8 cellular contexts compared by ENCODE assay signal in the genomic region with DNA sequence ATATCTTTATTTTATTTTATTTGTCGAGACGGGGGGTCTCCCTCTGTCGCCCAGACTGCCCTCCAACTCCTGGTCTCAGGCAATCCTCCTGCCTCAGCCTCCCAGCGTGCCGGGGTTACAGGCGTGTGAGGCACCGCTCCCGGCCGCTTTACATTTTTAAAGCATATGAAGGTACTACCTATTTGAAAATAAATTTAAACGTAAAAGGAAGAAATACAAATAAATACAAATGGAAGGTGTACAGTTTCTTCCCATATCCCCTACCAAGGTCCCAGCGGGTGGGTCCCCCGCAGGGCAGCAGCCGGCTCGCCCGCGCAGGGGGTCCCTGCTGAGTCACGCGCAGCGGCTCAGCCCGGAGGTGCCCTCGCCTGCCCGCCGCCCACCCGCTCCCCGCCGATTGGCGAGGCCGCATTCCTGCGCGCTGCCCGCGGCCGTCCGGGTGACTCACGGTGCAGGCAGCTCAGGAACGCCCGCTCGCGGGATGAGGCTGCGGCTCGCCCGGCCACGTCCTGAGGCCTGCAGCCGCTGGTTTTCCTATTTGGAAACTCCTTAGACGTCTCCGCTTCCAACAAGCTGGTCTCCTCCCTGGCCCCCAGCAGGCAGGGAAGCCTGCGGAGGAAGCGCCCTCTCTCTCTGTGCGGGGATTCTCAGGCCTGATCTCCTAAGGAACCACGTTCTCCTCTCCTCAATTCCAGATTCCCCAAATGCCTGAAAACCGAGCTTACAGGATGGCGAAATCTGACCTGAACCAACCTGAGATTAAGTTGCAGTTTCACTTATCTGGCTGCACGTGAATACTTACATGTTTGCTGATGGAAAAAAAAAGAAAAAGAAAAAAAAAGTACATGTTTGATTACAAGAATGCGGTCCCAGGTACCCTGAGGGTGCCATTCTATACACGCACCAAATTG. TPM values are rescaled to one million over a fixed set of nuclear protein-coding genes. Genes with fewer than 3 reads are reported as not detected.
DNase-seq lines count a peak whose midpoint lies in the region; ATAC-seq and TF ChIP-seq lines count a peak whose summit lies in the region.

No MANE protein-coding gene starts in this region.

- TF ChIP-seq CTCF in MCF 10A (IDR thresholded peaks at IDR 0.05; ENCODE audit: unreplicated experiment), result no peak
- no peak for TF ChIP-seq CTCF in gastrocnemius medialis (IDR thresholded peaks at IDR 0.05 in 4 of 5, conservative IDR thresholded peaks at IDR 0.05 in 1 of 5)

- TF ChIP-seq POLR2A in gastrocnemius medialis (IDR thresholded peaks at IDR 0.05), result peak in 1 of 2 donors; percentile 17

- CTCF ChIA-PET in MCF 10A (lab: Yijun Ruan, JAX), result interaction anchor here (0.6 to 4.2 kb wide), 10 partner anchors 9 to 222 kb away, joined by 4 to 22 read pairs (median 5); no protein-coding TSS in a partner anchor

- H3K9ac ChIP-seq in iPS-20b (ENCODE audit: low read depth, low read length), result peak overlapping the region; percentile 74

- intact Hi-C loops in MCF 10A (cut with micrococcal nuclease), result loop anchor here (1.0 to 5.0 kb wide), 2 partner anchors 52 to 79 kb away; no protein-coding TSS in a partner anchor
- intact Hi-C loops in gastrocnemius medialis (cut with DNase I; ENCODE audit: low total_unique reads), result loop anchor here (5.0 kb wide), 1 partner anchor 54 kb away; a partner anchor contains a TSS

- H3K27me3 ChIP-seq in iPS-20b (ENCODE audit: insufficient read depth, low read length), result no peaks in the 10 kb centered on the region
- H3K27me3 ChIP-seq in gastrocnemius medialis, result no peaks in the 10 kb centered on the region

- peak overlapping the region; percentile 95 for H3K27ac Mint-ChIP-seq in MCF 10A (ENCODE audit: low read depth, unreplicated experiment)

- peaks cover 6% of the 10 kb centered on the region for H3K36me3 Mint-ChIP-seq in MCF 10A (ENCODE audit: insufficient read depth, unreplicated experiment)

- DNase-seq in EH (ENCODE audit: low read depth), result peak; percentile 99
- peak; percentile 85 for DNase-seq in NCI-H69 (lab: John Stamatoyannopoulos, UW)
- peak; percentile 95 for DNase-seq in MCF 10A (ENCODE audit: unreplicated experiment)
- DNase-seq in gastrocnemius medialis, result peak; percentile 46 to 80
- no peak for DNase-seq in cerebellar nuclear complex (lab: John Stamatoyannopoulos, UW)

- no peaks in the 10 kb centered on the region for H3K27me3 Mint-ChIP-seq in MCF 10A (ENCODE audit: insufficient read depth, unreplicated experiment)

- POLR2A ChIA-PET in MCF 10A (lab: Yijun Ruan, JAX), result interaction anchor here (0.6 to 8.3 kb wide), 21 partner anchors 9 to 321 kb away, joined by 3 to 404 read pairs (median 5); a partner anchor contains a TSS

- H3K4me3 Mint-ChIP-seq in MCF 10A (ENCODE audit: unreplicated experiment), result peak overlapping the region; percentile 83

- H3K4me3 ChIP-seq in iPS-20b (ENCODE audit: low read length), result peak overlapping the region; percentile 56
- peak overlapping the region; percentile 11 to 59 (median 42) for H3K4me3 ChIP-seq in gastrocnemius medialis

- BruUV-seq in MCF 10A (replicated peaks; lab: Mats Ljungman, UMichigan), result TSS peak; percentile 65

- H3K9me3 Mint-ChIP-seq in MCF 10A (ENCODE audit: unreplicated experiment), result no peaks in the 10 kb centered on the region

- peaks cover 35% of the 10 kb centered on the region for H3K4me1 Mint-ChIP-seq in MCF 10A (ENCODE audit: insufficient read depth, unreplicated experiment)

- H3K9me3 ChIP-seq in iPS-20b (ENCODE audit: insufficient read depth, low read depth, low read length), result no peaks in the 10 kb centered on the region
- no peaks in the 10 kb centered on the region for H3K9me3 ChIP-seq in gastrocnemius medialis

- ATAC-seq in gastrocnemius medialis (peak; percentile 76 to 86), HG02798 (IDR thresholded peaks at IDR 0.05; ENCODE audit: poor library complexity, unreplicated experiment) (no peak), GM18511 (IDR thresholded peaks at IDR 0.05; ENCODE audit: unreplicated experiment) (no peak)

- H3K36me3 ChIP-seq in iPS-20b (ENCODE audit: insufficient read depth, low read depth, low read length) (no peaks in the 10 kb centered on the region), gastrocnemius medialis (no peaks in the 10 kb centered on the region)

- in situ Hi-C loops in gastrocnemius medialis (cut with MboI; ENCODE audit: low sequenced_read_pairs in 4 of 4), result loop anchor here in 2 of 4 donors (10.0 kb wide), 2 partner anchors 47 to 97 kb away; no protein-coding TSS in a partner anchor

- H3K4me1 ChIP-seq in iPS-20b (ENCODE audit: insufficient read depth, low read length), result peaks cover 33% of the 10 kb centered on the region
- H3K4me1 ChIP-seq in gastrocnemius medialis, result peaks cover 15 to 25% of the 10 kb centered on the region in 2 donors

- H3K27ac ChIP-seq in iPS-20b (ENCODE audit: low read length) (peak overlapping the region; percentile 69), gastrocnemius medialis (peak overlapping the region; percentile 49 to 82 (median 69))

RNA-seq across cellular contexts. Expression of a gene that starts 54.8 kb away (rescaled TPM):
- total RNA-seq in MCF 10A (2022), result 5.3 and 9.2 TPM in 2 replicates
- total RNA-seq in gastrocnemius medialis, result 10 to 100 TPM; 18.0 to 62.8 (median 34.0) TPM

Comparison
In these comparisons a context has a peak if more than half of its experiments do, and no peak if none do; other contexts are left out.
1. DNase-seq: peak in EH (single experiment), NCI-H69 (single experiment), MCF 10A (single experiment) and gastrocnemius medialis (2 of 2); none in cerebellar nuclear complex (0 of 2).
2. ATAC-seq: peak in gastrocnemius medialis (2 of 2); none in HG02798 (single experiment) and GM18511 (single experiment).